In the genomic region with DNA sequence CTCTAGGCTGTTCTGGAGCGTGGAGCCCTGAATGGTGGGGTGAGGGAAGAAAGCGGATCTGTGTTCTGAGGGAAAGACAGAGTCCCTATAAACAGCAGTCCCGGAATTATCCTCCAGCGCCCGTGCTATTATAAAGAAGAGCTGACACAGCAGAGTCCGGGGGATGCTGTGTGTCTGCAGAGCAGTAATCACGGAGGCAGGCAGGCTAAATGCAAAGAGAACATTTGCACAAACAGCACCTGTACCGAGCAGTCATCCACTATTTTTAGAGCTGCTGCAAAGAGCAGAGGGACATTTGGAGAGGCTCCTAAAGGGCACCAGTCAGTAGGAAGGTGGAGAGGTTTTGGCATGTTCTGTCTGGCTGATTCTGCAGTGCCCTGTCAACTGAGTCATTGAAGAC, we compare ENCODE assay signal across 16 cellular contexts.
A peak's percentile ranks its signal among the peaks of the same experiment; 100 is the strongest.
DNase-seq lines count a peak whose midpoint lies in the region; ATAC-seq and TF ChIP-seq lines count a peak whose summit lies in the region.
"Had no signal": no experiment of that assay in that cellular context is flagged by ENCODE, and none has a peak within 500 bp of the region (broad histone marks: within the 10 kb centered on the region; RNA-seq: fewer than 3 reads in every experiment).

No MANE protein-coding gene starts in this region.

- H3K9me2 ChIP-seq in Karpas-422 (replicated peaks; ENCODE audit: insufficient read depth, low read length) = no peaks in the 10 kb centered on the region

- H2AFZ ChIP-seq in Karpas-422 (ENCODE audit: low read length) = peak overlapping the region; percentile 84; the same call in 1 of the 2 replicates

- no peak for TF ChIP-seq POLR2A in breast epithelium (IDR thresholded peaks at IDR 0.05)

- peaks cover 19% of the 10 kb centered on the region for H3K4me1 ChIP-seq in Karpas-422 (ENCODE audit: low read length)
- peaks cover 15% of the 10 kb centered on the region for H3K4me1 ChIP-seq in left ventricle myocardium inferior
- H3K4me1 ChIP-seq in breast epithelium = no peaks in the 10 kb centered on the region
- H3K4me1 ChIP-seq: spleen had no signal

- no peaks in the 10 kb centered on the region for H3K36me3 ChIP-seq in Karpas-422 (ENCODE audit: insufficient read depth, low read length)
- no peaks in the 10 kb centered on the region for H3K36me3 ChIP-seq in left ventricle myocardium inferior
- no peaks in the 10 kb centered on the region for H3K36me3 ChIP-seq in breast epithelium
- H3K36me3 ChIP-seq: neutrophil, spleen, uterus had no signal

- H4K20me1 ChIP-seq in Karpas-422 (ENCODE audit: insufficient read depth, low read depth, low read length) = no peaks in the 10 kb centered on the region

- intact Hi-C loops in left ventricle myocardium inferior (cut with micrococcal nuclease) (no loop called here), posterior cingulate gyrus (cut with DNase I) (no loop called here), breast epithelium (cut with DNase I; ENCODE audit: low total_unique reads) (no loop called here)

- H3K27ac ChIP-seq in Karpas-422 (ENCODE audit: low read length) (no peak overlapping the region), left ventricle myocardium inferior (replicated peaks) (peak overlapping the region; percentile 42), breast epithelium (no peak overlapping the region)
- H3K27ac ChIP-seq: GM23248, neutrophil, spleen, uterus had no signal

- H3K27me3 ChIP-seq in Karpas-422 (ENCODE audit: low read length) (no peaks in the 10 kb centered on the region), left ventricle myocardium inferior (ENCODE audit: low read depth) (no peaks in the 10 kb centered on the region), breast epithelium (no peaks in the 10 kb centered on the region)
- H3K27me3 ChIP-seq: neutrophil, spleen, uterus had no signal

- no peak for ATAC-seq in GM19467 (IDR thresholded peaks at IDR 0.05; ENCODE audit: unreplicated experiment)
- ATAC-seq: activated CD4-positive, CD25-positive, alpha-beta regulatory T cell treated with anti-CD3 and anti-CD28 coated beads, Interleukin-2, amount 50 U/mL, for 24 hours; stimulated activated naive CD8-positive, alpha-beta T cell treated with anti-CD3 and anti-CD28 coated beads, Interleukin-15, Interleukin-2, amounts not matched to agents 100 U/mL and 50 U/mL, for 24 hours; T-helper 17 cell had no signal

- peak overlapping the region; percentile 72 for H3K4me2 ChIP-seq in Karpas-422 (ENCODE audit: low read depth, low read length, poor library complexity, severe bottlenecking)

- H3K9me3 ChIP-seq in Karpas-422 (ENCODE audit: low read length) (no peaks in the 10 kb centered on the region), left ventricle myocardium inferior (replicated peaks) (no peaks in the 10 kb centered on the region), breast epithelium (no peaks in the 10 kb centered on the region)
- H3K9me3 ChIP-seq: neutrophil, spleen, uterus had no signal

- DNase-seq in Karpas-422 = peak; percentile 68
- peak; percentile 24 for DNase-seq in RPMI7951 (ENCODE audit: low read depth)
- DNase-seq in left ventricle myocardium inferior = no peak
- peak in 8 of 10 donors; percentile 39 to 91 (median 58) for DNase-seq in posterior cingulate gyrus
- no peak for DNase-seq in breast epithelium (ENCODE audit: low spot score in 2 of 2)
- DNase-seq in AML-193 (lab: John Stamatoyannopoulos, UW) = no peak
- DNase-seq in OCI-M2 (lab: John Stamatoyannopoulos, UW; ENCODE audit: unreplicated experiment) = no peak
- DNase-seq: effector CD8-positive, alpha-beta T cell; spleen; stimulated activated naive CD8-positive, alpha-beta T cell treated with anti-CD3 and anti-CD28 coated beads, Interleukin-15, Interleukin-2, amounts not matched to agents 100 U/mL and 50 U/mL, for 24 hours; T-helper 17 cell; uterus had no signal

- peak overlapping the region; percentile 48 for H3K9ac ChIP-seq in Karpas-422 (ENCODE audit: low read length)
- H3K9ac ChIP-seq: GM23248 had no signal

- H3K4me3 ChIP-seq in Karpas-422 (ENCODE audit: low read length) = peak overlapping the region; percentile 48
- no peak overlapping the region for H3K4me3 ChIP-seq in left ventricle myocardium inferior
- H3K4me3 ChIP-seq in breast epithelium = no peak overlapping the region
- H3K4me3 ChIP-seq: GM23248, spleen, uterus had no signal

- no peak for TF ChIP-seq CTCF in left ventricle myocardium inferior (IDR thresholded peaks at IDR 0.05; ENCODE audit: borderline replicate concordance)
- TF ChIP-seq CTCF in breast epithelium (IDR thresholded peaks at IDR 0.05) = no peak

- no peaks in the 10 kb centered on the region for H3K79me2 ChIP-seq in Karpas-422 (ENCODE audit: low read length)

Comparison
In these comparisons a context has a peak if more than half of its experiments do, and no peak if none do; other contexts are left out.
1. DNase-seq: peak in Karpas-422 (single experiment), RPMI7951 (single experiment) and posterior cingulate gyrus (8 of 10); none in left ventricle myocardium inferior (single experiment), breast epithelium (0 of 2), AML-193 (0 of 2) and OCI-M2 (single experiment).